ENCODE assay signal across 8 cellular contexts in genomic region chr10:71975891-71976725, GRCh38. TPM values are rescaled to one million over a fixed set of nuclear protein-coding genes. Genes with fewer than 3 reads are reported as not detected.
DNase-seq lines count a peak whose midpoint lies in the region; ATAC-seq, FAIRE-seq and TF ChIP-seq lines count a peak whose summit lies in the region.

No MANE protein-coding gene starts in this region.

- peak; percentile 32 to 64 for ATAC-seq in left cardiac atrium
- no peak for ATAC-seq in GM18861 (IDR thresholded peaks at IDR 0.05; ENCODE audit: unreplicated experiment)
- ATAC-seq in GM19023 (IDR thresholded peaks at IDR 0.05; ENCODE audit: unreplicated experiment), result no peak
- no peak for ATAC-seq in GM18520 (IDR thresholded peaks at IDR 0.05; ENCODE audit: unreplicated experiment)

- 43 to 64% (median 63%) methylated on average over 11 of the region's 11 CpGs for WGBS in adipose tissue, 3 donors

- DNase-seq in EL, result peak; percentile 91
- peak; percentile 63 for DNase-seq in left cardiac atrium
- peak; percentile 86 for DNase-seq in renal cortical epithelial cell (ENCODE audit: low read depth)
- no peak for DNase-seq in D721Med (ENCODE audit: insufficient read length, low spot score)

- no peak for TF ChIP-seq CTCF in D721Med (IDR thresholded peaks at IDR 0.05; ENCODE audit: insufficient read depth, missing control alignments)

- FAIRE-seq in D721Med (lab: Jason Lieb, UNC), result no peak

- intact Hi-C loops in left cardiac atrium (cut with DNase I), result no loop called here

- H3K27ac ChIP-seq in adipose tissue (ENCODE audit: low read depth, low read length), result peak overlapping the region; percentile 56

RNA-seq across cellular contexts. Expression of gene CHST3, which starts 11.9 kb away (rescaled TPM):
- 10 to 100 TPM in 1 of 3 donors, 1 to 10 TPM in 2; 2.6 to 21.8 (median 6.3) TPM for polyA plus RNA-seq in adipose tissue
- total RNA-seq in left cardiac atrium (10 to 100 TPM; 17.7 to 40.0 TPM), renal cortical epithelial cell (32.3 and 69.4 TPM in 2 replicates)

Comparison
In these comparisons a context has a peak if more than half of its experiments do, and no peak if none do; other contexts are left out.
1. ATAC-seq: peak in left cardiac atrium (2 of 2); none in GM18861 (single experiment), GM19023 (single experiment) and GM18520 (single experiment).